ENCODE assay signal across 25 cellular contexts in the genomic region with DNA sequence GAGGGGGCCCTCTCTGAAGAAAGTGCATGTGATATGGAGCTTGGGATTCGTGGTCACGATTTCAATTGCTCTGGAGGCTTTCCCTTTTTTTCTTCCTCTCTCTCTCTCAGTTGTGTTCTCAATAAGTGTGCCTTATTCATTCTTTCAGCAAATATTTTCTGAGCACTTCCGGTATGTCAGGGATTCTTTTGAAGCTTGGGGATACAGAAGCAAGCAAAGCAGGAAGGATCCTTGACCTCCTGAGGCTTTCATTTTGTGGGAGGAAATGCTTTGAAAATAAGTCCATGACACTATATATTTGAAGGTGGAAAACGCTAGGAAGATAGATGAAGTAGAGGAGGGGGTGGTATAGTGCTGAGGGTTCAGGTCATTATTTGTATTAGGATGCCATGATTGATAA. TPM values are rescaled to one million over a fixed set of nuclear protein-coding genes. Genes with fewer than 3 reads are reported as not detected.
"Had no signal": no experiment of that assay in that cellular context is flagged by ENCODE, and none has a peak within 500 bp of the region (broad histone marks: within the 10 kb centered on the region; RNA-seq: fewer than 3 reads in every experiment).

No MANE protein-coding gene starts in this region.

- H3K4me3 Mint-ChIP-seq: activated CD4-positive, alpha-beta memory T cell treated with anti-CD3 and anti-CD28 coated beads, Interleukin-2, amount 10 ng/mL, durations not matched to agents 7 days and 5 days; activated CD4-positive, alpha-beta T cell treated with anti-CD3 and anti-CD28 coated beads for 36 hours; activated CD4-positive, alpha-beta T cell treated with anti-CD3 and anti-CD28 coated beads, Interleukin-2, amount 10 ng/mL, durations not matched to agents 7 days and 5 days; activated naive CD4-positive, alpha-beta T cell treated with anti-CD3 and anti-CD28 coated beads, Interleukin-2, amount 50 U/mL, for 24 hours; activated naive CD8-positive, alpha-beta T cell treated with anti-CD3 and anti-CD28 coated beads, Interleukin-2, amount 10 ng/mL, durations not matched to agents 7 days and 5 days; activated T-cell treated with anti-CD3 and anti-CD28 coated beads, Interleukin-2, amount 50 U/mL, for 4 hours; activated T-helper 17 cell treated with anti-CD3 and anti-CD28 coated beads, Interleukin-2, amount 50 U/mL, for 72 hours; central memory CD8-positive, alpha-beta T cell had no signal

- H3K4me1 ChIP-seq: ascending aorta, gastrocnemius medialis had no signal

- H3K9me3 Mint-ChIP-seq: activated CD4-positive, alpha-beta memory T cell treated with anti-CD3 and anti-CD28 coated beads, Interleukin-2, amount 10 ng/mL, durations not matched to agents 7 days and 5 days; activated CD4-positive, alpha-beta T cell treated with anti-CD3 and anti-CD28 coated beads, Interleukin-2, amount 10 ng/mL, durations not matched to agents 7 days and 5 days; activated naive CD8-positive, alpha-beta T cell treated with anti-CD3 and anti-CD28 coated beads, Interleukin-2, amount 10 ng/mL, durations not matched to agents 7 days and 5 days; activated T-cell treated with anti-CD3 and anti-CD28 coated beads, Interleukin-2, amount 50 U/mL, for 4 hours had no signal

- DNase-seq: activated CD4-positive, alpha-beta memory T cell treated with anti-CD3 and anti-CD28 coated beads, Interleukin-2, amount 10 ng/mL, durations not matched to agents 7 days and 5 days; activated CD4-positive, alpha-beta T cell treated with anti-CD3 and anti-CD28 coated beads for 36 hours; activated CD4-positive, alpha-beta T cell treated with anti-CD3 and anti-CD28 coated beads, Interleukin-2, amount 10 ng/mL, durations not matched to agents 7 days and 5 days; activated CD4-positive, alpha-beta T cell treated with anti-CD3 and anti-CD28 coated beads, Interleukin-2, amount 50 U/mL, for 4 hours; activated CD4-positive, CD25-positive, alpha-beta regulatory T cell; activated CD4-positive, CD25-positive, alpha-beta regulatory T cell treated with anti-CD3 and anti-CD28 coated beads, Interleukin-2, amount 50 U/mL, for 72 hours; activated effector memory CD4-positive, alpha-beta T cell treated with Interleukin-2 at 50 U/mL for 16 hours; activated gamma-delta T cell treated with Interleukin-2 at 50 U/mL for 16 hours; activated naive CD4-positive, alpha-beta T cell treated with Interleukin-2 at 50 U/mL for 16 hours; activated naive CD8-positive, alpha-beta T cell treated with anti-CD3 and anti-CD28 coated beads, Interleukin-2, amount 10 ng/mL, durations not matched to agents 7 days and 5 days; activated T-cell treated with anti-CD3 and anti-CD28 coated beads, Interleukin-2, amount 50 U/mL, for 4 hours; brain microvascular endothelial cell; cortex of kidney; effector CD8-positive, alpha-beta T cell; foreskin fibroblast; gastrocnemius medialis; glutamatergic neuron; heart left ventricle; T-helper 2 cell had no signal

- H3K27me3 Mint-ChIP-seq: activated CD4-positive, alpha-beta memory T cell treated with anti-CD3 and anti-CD28 coated beads, Interleukin-2, amount 10 ng/mL, durations not matched to agents 7 days and 5 days; activated CD4-positive, alpha-beta T cell treated with anti-CD3 and anti-CD28 coated beads for 36 hours; activated CD4-positive, alpha-beta T cell treated with anti-CD3 and anti-CD28 coated beads, Interleukin-2, amount 10 ng/mL, durations not matched to agents 7 days and 5 days; activated naive CD8-positive, alpha-beta T cell treated with anti-CD3 and anti-CD28 coated beads, Interleukin-2, amount 10 ng/mL, durations not matched to agents 7 days and 5 days; central memory CD8-positive, alpha-beta T cell had no signal

- H3K4me3 ChIP-seq: ascending aorta, gastrocnemius medialis, heart left ventricle had no signal

- ATAC-seq: activated CD4-positive, alpha-beta T cell treated with anti-CD3 and anti-CD28 coated beads for 36 hours; activated T-cell treated with anti-CD3 and anti-CD28 coated beads, Interleukin-2, amount 50 U/mL, for 4 hours; activated T-helper 17 cell treated with anti-CD3 and anti-CD28 coated beads, Interleukin-2, amount 50 U/mL, for 72 hours; esophagus mucosa; gastrocnemius medialis; heart left ventricle had no signal

- H3K36me3 Mint-ChIP-seq: activated naive CD4-positive, alpha-beta T cell treated with anti-CD3 and anti-CD28 coated beads, Interleukin-2, amount 50 U/mL, for 24 hours; activated naive CD8-positive, alpha-beta T cell treated with anti-CD3 and anti-CD28 coated beads, Interleukin-2, amount 10 ng/mL, durations not matched to agents 7 days and 5 days had no signal

- H3K9me3 ChIP-seq: ascending aorta, gastrocnemius medialis, heart left ventricle had no signal

- H3K27ac Mint-ChIP-seq: activated CD4-positive, alpha-beta memory T cell treated with anti-CD3 and anti-CD28 coated beads, Interleukin-2, amount 10 ng/mL, durations not matched to agents 7 days and 5 days; activated CD4-positive, alpha-beta T cell treated with anti-CD3 and anti-CD28 coated beads for 36 hours; activated CD4-positive, alpha-beta T cell treated with anti-CD3 and anti-CD28 coated beads, Interleukin-2, amount 10 ng/mL, durations not matched to agents 7 days and 5 days; activated naive CD4-positive, alpha-beta T cell treated with anti-CD3 and anti-CD28 coated beads, Interleukin-2, amount 50 U/mL, for 24 hours; activated naive CD8-positive, alpha-beta T cell treated with anti-CD3 and anti-CD28 coated beads, Interleukin-2, amount 10 ng/mL, durations not matched to agents 7 days and 5 days; activated T-helper 17 cell treated with anti-CD3 and anti-CD28 coated beads, Interleukin-2, amount 50 U/mL, for 72 hours had no signal

- H3K27me3 ChIP-seq: ascending aorta, brain microvascular endothelial cell, gastrocnemius medialis, heart left ventricle had no signal

- H3K4me1 Mint-ChIP-seq: activated CD4-positive, alpha-beta memory T cell treated with anti-CD3 and anti-CD28 coated beads, Interleukin-2, amount 10 ng/mL, durations not matched to agents 7 days and 5 days; activated CD4-positive, alpha-beta T cell treated with anti-CD3 and anti-CD28 coated beads for 36 hours; activated CD4-positive, alpha-beta T cell treated with anti-CD3 and anti-CD28 coated beads, Interleukin-2, amount 10 ng/mL, durations not matched to agents 7 days and 5 days; activated naive CD4-positive, alpha-beta T cell treated with anti-CD3 and anti-CD28 coated beads, Interleukin-2, amount 50 U/mL, for 24 hours; activated naive CD8-positive, alpha-beta T cell treated with anti-CD3 and anti-CD28 coated beads, Interleukin-2, amount 10 ng/mL, durations not matched to agents 7 days and 5 days; activated T-helper 17 cell treated with anti-CD3 and anti-CD28 coated beads, Interleukin-2, amount 50 U/mL, for 72 hours; central memory CD8-positive, alpha-beta T cell had no signal

- H3K36me3 ChIP-seq: ascending aorta, brain microvascular endothelial cell, gastrocnemius medialis, heart left ventricle had no signal

- H3K27ac ChIP-seq: ascending aorta, gastrocnemius medialis, heart left ventricle had no signal

RNA-seq across cellular contexts. Expression of gene GABRE, which starts 12.6 kb away (rescaled TPM):
- total RNA-seq: activated CD4-positive, alpha-beta memory T cell treated with anti-CD3 and anti-CD28 coated beads, Interleukin-2, amount 10 ng/mL, durations not matched to agents 7 days and 5 days; activated CD4-positive, alpha-beta T cell treated with anti-CD3 and anti-CD28 coated beads for 36 hours; activated CD4-positive, alpha-beta T cell treated with anti-CD3 and anti-CD28 coated beads, Interleukin-2, amount 10 ng/mL, durations not matched to agents 7 days and 5 days; activated naive CD8-positive, alpha-beta T cell treated with anti-CD3 and anti-CD28 coated beads, Interleukin-2, amount 10 ng/mL, durations not matched to agents 7 days and 5 days; activated T-helper 17 cell treated with anti-CD3 and anti-CD28 coated beads, Interleukin-2, amount 50 U/mL, for 72 hours; T-helper 1 cell treated with Interleukin-12 subunit alpha and Interleukin-12 subunit beta and Interleukin-4 antibody, amounts not matched to agents 30 ng/mL and 1 ng/mL, for 36 hours had no signal
